ENCODE assay signal across 6 cellular contexts in genomic region chr11:19836666-19837065, GRCh38.
"Had no signal": no experiment of that assay in that cellular context is flagged by ENCODE, and none has a peak within 500 bp of the region (broad histone marks: within the 10 kb centered on the region; RNA-seq: fewer than 3 reads in every experiment).

No MANE protein-coding gene starts in this region.

- DNase-seq: GDM1, GF-D8 had no signal

- FAIRE-seq: G401.6, GM12892, GM18507, GM19239 had no signal
